Comparison of ENCODE assay signal across 8 cellular contexts in genomic region chr2:118223487-118224136, GRCh38.
A peak's percentile ranks its signal among the peaks of the same experiment; 100 is the strongest.
DNase-seq lines count a peak whose midpoint lies in the region; ATAC-seq and TF ChIP-seq lines count a peak whose summit lies in the region.

No MANE protein-coding gene starts in this region.

- H3K27ac ChIP-seq in right cardiac atrium (ENCODE audit: low read length) (no peak overlapping the region), right atrium auricular region (no peak overlapping the region), HUES64 (ENCODE audit: low read depth, low read length) (peak overlapping the region; percentile 71), endodermal cell (ENCODE audit: low read depth, low read length) (peak overlapping the region; percentile 71)

- ATAC-seq in right cardiac atrium (no peak), HG03280 (IDR thresholded peaks at IDR 0.05; ENCODE audit: unreplicated experiment) (no peak), HG03108 (IDR thresholded peaks at IDR 0.05; ENCODE audit: unreplicated experiment) (no peak)

- H3K27me3 Mint-ChIP-seq in endodermal cell (ENCODE audit: insufficient read depth) = peaks cover 31% of the 10 kb centered on the region

- H3K9me3 Mint-ChIP-seq in endodermal cell = no peaks in the 10 kb centered on the region

- no peak for DNase-seq in right cardiac atrium
- no peak for DNase-seq in right atrium auricular region (ENCODE audit: low spot score)
- peak; percentile 71 for DNase-seq in endodermal cell
- no peak for DNase-seq in retinal pigment epithelial cell (ENCODE audit: low read depth)
- no peak for DNase-seq in MV-4-11 (lab: John Stamatoyannopoulos, UW)

- peaks cover 40% of the 10 kb centered on the region for H3K4me1 Mint-ChIP-seq in endodermal cell

- H3K27ac Mint-ChIP-seq in endodermal cell = peak overlapping the region; percentile 80

- H3K9ac ChIP-seq in HUES64 (ENCODE audit: low read depth, low read length) (peak overlapping the region; percentile 73), endodermal cell (ENCODE audit: extremely low read depth, low read length, poor library complexity, severe bottlenecking) (peak overlapping the region; percentile 56)

- H3K36me3 ChIP-seq in right atrium auricular region = no peaks in the 10 kb centered on the region
- H3K36me3 ChIP-seq in HUES64 (ENCODE audit: insufficient read depth, low read length) = no peaks in the 10 kb centered on the region
- no peaks in the 10 kb centered on the region for H3K36me3 ChIP-seq in endodermal cell (ENCODE audit: control insufficient read depth, insufficient read depth, low read length)

- no peak for TF ChIP-seq CTCF in right atrium auricular region (IDR thresholded peaks at IDR 0.05)
- TF ChIP-seq CTCF in endodermal cell (conservative IDR thresholded peaks at IDR 0.05) = no peak
- no peak for TF ChIP-seq CTCF in retinal pigment epithelial cell (conservative IDR thresholded peaks at IDR 0.05; ENCODE audit: low read depth, low read length)

- H3K4me3 ChIP-seq in right cardiac atrium (ENCODE audit: low read length) (peak overlapping the region; percentile 50), right atrium auricular region (peak overlapping the region in 1 of 2 donors; percentile 45), HUES64 (ENCODE audit: low read length) (peak overlapping the region; percentile 68), endodermal cell (ENCODE audit: low read length) (peak overlapping the region; percentile 83), retinal pigment epithelial cell (ENCODE audit: low read length) (peak overlapping the region; percentile 19)

- intact Hi-C loops in right cardiac atrium (cut with DNase I) = loop anchor here (5.0 to 10.0 kb wide), 2 partner anchors 631 to 634 kb away; no protein-coding TSS in a partner anchor

- H3K36me3 Mint-ChIP-seq in endodermal cell (ENCODE audit: low read depth) = no peaks in the 10 kb centered on the region

- WGBS in right cardiac atrium = 9% methylated on average over 30 of the region's 30 CpGs
- WGBS in HUES64 = 2% methylated on average over 30 of the region's 30 CpGs
- 6 to 7% methylated on average over 22 to 30 of the region's 30 CpGs for WGBS in endodermal cell (ENCODE audit: insufficient coverage in 1 of 2, insufficient read length in 1 of 2), 2 experiments

- H3K4me1 ChIP-seq in right cardiac atrium (ENCODE audit: control insufficient read depth, insufficient read depth, low read length) = peaks cover 2% of the 10 kb centered on the region
- H3K4me1 ChIP-seq in right atrium auricular region = peaks cover 0 to 15% of the 10 kb centered on the region in 2 donors
- peaks cover 23% of the 10 kb centered on the region for H3K4me1 ChIP-seq in HUES64 (ENCODE audit: insufficient read depth, low read length)
- peaks cover 13% of the 10 kb centered on the region for H3K4me1 ChIP-seq in endodermal cell (ENCODE audit: control insufficient read depth, insufficient read depth, low read length)

- H3K27me3 ChIP-seq in right cardiac atrium (ENCODE audit: control insufficient read depth, insufficient read depth) (peaks cover 2% of the 10 kb centered on the region), right atrium auricular region (peaks cover 33% of the 10 kb centered on the region in 2 donors), HUES64 (ENCODE audit: insufficient read depth, low read length) (peaks cover 45% of the 10 kb centered on the region), endodermal cell (ENCODE audit: control insufficient read depth, insufficient read depth, low read length, poor library complexity, severe bottlenecking) (peaks cover 16% of the 10 kb centered on the region)

- H3K9me3 ChIP-seq in right cardiac atrium (ENCODE audit: control insufficient read depth, low read length) (no peaks in the 10 kb centered on the region), right atrium auricular region (no peaks in the 10 kb centered on the region), HUES64 (ENCODE audit: insufficient read depth, low read depth, low read length) (no peaks in the 10 kb centered on the region), endodermal cell (ENCODE audit: control insufficient read depth, low read length) (no peaks in the 10 kb centered on the region)

- H3K4me3 Mint-ChIP-seq in endodermal cell = peak overlapping the region; percentile 71

Comparison
In these comparisons a context has a peak if more than half of its experiments do, and no peak if none do; other contexts are left out.
1. H3K27ac ChIP-seq: peak in HUES64 (single experiment) and endodermal cell (single experiment); none in right cardiac atrium (single experiment) and right atrium auricular region (0 of 2).